Comparison of ENCODE assay signal across 14 cellular contexts in genomic region chr5:174183701-174184100, GRCh38.
DNase-seq lines count a peak whose midpoint lies in the region; ATAC-seq and TF ChIP-seq lines count a peak whose summit lies in the region.
"Had no signal": no experiment of that assay in that cellular context is flagged by ENCODE, and none has a peak within 500 bp of the region (broad histone marks: within the 10 kb centered on the region; RNA-seq: fewer than 3 reads in every experiment).

No MANE protein-coding gene starts in this region.

- H3K9me3 Mint-ChIP-seq in endodermal cell: no peaks in the 10 kb centered on the region

- no peak overlapping the region for H3K9ac ChIP-seq in endodermal cell (ENCODE audit: extremely low read depth, low read length, poor library complexity, severe bottlenecking)

- peak; percentile 33 for DNase-seq in cardiac septum (ENCODE audit: low spot score)
- no peak for DNase-seq in right atrium auricular region (ENCODE audit: low spot score)
- DNase-seq in endodermal cell: peak; percentile 27
- DNase-seq in mesenteric fat pad (ENCODE audit: low spot score): peak; percentile 60
- DNase-seq in NCI-H1417 (lab: John Stamatoyannopoulos, UW): no peak
- DNase-seq: C1 segment of cervical spinal cord; Calu3; CD4-positive, alpha-beta memory T cell; COR-L47; DMS53; DMS79 treated with DMSO at 0.1 percent for 48 hours; GOT3; HCEC 1CT had no signal

- no peak overlapping the region for H3K27ac ChIP-seq in right atrium auricular region
- H3K27ac ChIP-seq in endodermal cell (ENCODE audit: low read depth, low read length): no peak overlapping the region

- no peaks in the 10 kb centered on the region for H3K9me3 ChIP-seq in right atrium auricular region
- no peaks in the 10 kb centered on the region for H3K9me3 ChIP-seq in endodermal cell (ENCODE audit: control insufficient read depth, low read length)

- WGBS in endodermal cell (ENCODE audit: insufficient coverage in 1 of 2, insufficient read length in 1 of 2), 2 experiments: 91% methylated on average over 6 to 9 of the region's 9 CpGs

- H3K36me3 ChIP-seq in right atrium auricular region (no peaks in the 10 kb centered on the region), endodermal cell (ENCODE audit: control insufficient read depth, insufficient read depth, low read length) (no peaks in the 10 kb centered on the region)

- no peak overlapping the region for H3K27ac Mint-ChIP-seq in endodermal cell
- H3K27ac Mint-ChIP-seq: CD4-positive, alpha-beta memory T cell had no signal

- no peaks in the 10 kb centered on the region for H3K4me1 ChIP-seq in right atrium auricular region
- H3K4me1 ChIP-seq in endodermal cell (ENCODE audit: control insufficient read depth, insufficient read depth, low read length): no peaks in the 10 kb centered on the region

- intact Hi-C loops in cardiac septum (cut with DNase I): no loop called here

- TF ChIP-seq CTCF in right atrium auricular region (IDR thresholded peaks at IDR 0.05) (no peak), endodermal cell (conservative IDR thresholded peaks at IDR 0.05) (no peak)

- H3K4me3 ChIP-seq in right atrium auricular region (no peak overlapping the region), endodermal cell (ENCODE audit: low read length) (no peak overlapping the region)

- no peak for ATAC-seq in HG03159 (IDR thresholded peaks at IDR 0.05; ENCODE audit: unreplicated experiment)

- H3K27me3 ChIP-seq in right atrium auricular region (no peaks in the 10 kb centered on the region), endodermal cell (ENCODE audit: control insufficient read depth, insufficient read depth, low read length, poor library complexity, severe bottlenecking) (no peaks in the 10 kb centered on the region)

- no peaks in the 10 kb centered on the region for H3K36me3 Mint-ChIP-seq in endodermal cell (ENCODE audit: low read depth)
- H3K36me3 Mint-ChIP-seq: CD4-positive, alpha-beta memory T cell had no signal

- H3K4me3 Mint-ChIP-seq in endodermal cell: no peak overlapping the region
- H3K4me3 Mint-ChIP-seq: CD4-positive, alpha-beta memory T cell had no signal

- peaks cover 16% of the 10 kb centered on the region for H3K4me1 Mint-ChIP-seq in endodermal cell
- H3K4me1 Mint-ChIP-seq: CD4-positive, alpha-beta memory T cell had no signal

- peaks cover 14% of the 10 kb centered on the region for H3K27me3 Mint-ChIP-seq in endodermal cell (ENCODE audit: insufficient read depth)

Comparison
In these comparisons a context has a peak if more than half of its experiments do, and no peak if none do; other contexts are left out.
1. DNase-seq: peak in cardiac septum (single experiment), endodermal cell (single experiment) and mesenteric fat pad (single experiment); none in right atrium auricular region (single experiment) and NCI-H1417 (0 of 3).